9 cellular contexts compared by ENCODE assay signal in the genomic region with DNA sequence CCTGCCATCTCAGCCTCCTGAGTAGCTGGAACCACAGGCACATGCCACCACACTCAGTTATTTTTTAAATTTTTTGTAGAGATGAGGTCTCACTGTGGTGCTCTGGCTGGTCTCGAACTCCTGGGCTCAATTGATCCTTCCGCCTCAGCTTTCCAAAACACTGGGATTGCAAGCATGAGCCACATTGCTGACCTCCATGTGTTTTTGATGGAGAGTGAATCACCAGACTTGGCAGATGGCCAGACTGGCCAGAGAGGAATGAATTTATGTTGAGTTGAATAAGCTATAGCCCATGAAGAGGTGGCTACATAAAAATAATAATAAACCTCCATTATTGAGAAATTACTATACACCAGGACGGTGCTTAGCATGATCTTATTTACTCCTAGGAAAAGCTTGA.
DNase-seq lines count a peak whose midpoint lies in the region; ATAC-seq and TF ChIP-seq lines count a peak whose summit lies in the region.
"Had no signal": no experiment of that assay in that cellular context is flagged by ENCODE, and none has a peak within 500 bp of the region (broad histone marks: within the 10 kb centered on the region; RNA-seq: fewer than 3 reads in every experiment).

No MANE protein-coding gene starts in this region.

- no peaks in the 10 kb centered on the region for H3K27me3 ChIP-seq in MG63
- H3K27me3 ChIP-seq: Peyer's patch had no signal

- H3K4me3 ChIP-seq in MG63, result no peak overlapping the region
- H3K4me3 ChIP-seq: Peyer's patch had no signal

- H3K9me3 Mint-ChIP-seq in chondrocyte (ENCODE audit: low read depth), result peaks cover 2% of the 10 kb centered on the region
- H3K9me3 Mint-ChIP-seq: central memory CD8-positive, alpha-beta T cell had no signal

- H3K36me3 Mint-ChIP-seq in chondrocyte (ENCODE audit: low read depth), result no peaks in the 10 kb centered on the region

- intact Hi-C loops in Right ventricle myocardium inferior (cut with DNase I), result no loop called here

- peak; percentile 87 for DNase-seq in EL
- DNase-seq in MG63, result peak; percentile 70
- DNase-seq in chondrocyte (ENCODE audit: low spot score), result no peak
- peak; percentile 35 for DNase-seq in myocyte (ENCODE audit: low read depth)
- DNase-seq in NAMALWA (ENCODE audit: low spot score), result no peak
- DNase-seq in Right ventricle myocardium inferior (ENCODE audit: missing footprints), result no peak

- no peaks in the 10 kb centered on the region for H3K36me3 ChIP-seq in MG63
- H3K36me3 ChIP-seq: Peyer's patch had no signal

- no peak for ATAC-seq in GM18498 (IDR thresholded peaks at IDR 0.05; ENCODE audit: unreplicated experiment)
- no peak for ATAC-seq in Right ventricle myocardium inferior

- H3K4me1 Mint-ChIP-seq in chondrocyte (ENCODE audit: low read depth), result peaks cover 65% of the 10 kb centered on the region
- H3K4me1 Mint-ChIP-seq: central memory CD8-positive, alpha-beta T cell had no signal

- H3K4me3 Mint-ChIP-seq in chondrocyte (ENCODE audit: unreplicated experiment), result no peak overlapping the region
- H3K4me3 Mint-ChIP-seq: central memory CD8-positive, alpha-beta T cell had no signal

- no peak for TF ChIP-seq CTCF in chondrocyte (IDR thresholded peaks at IDR 0.05)

- no peaks in the 10 kb centered on the region for H3K27me3 Mint-ChIP-seq in chondrocyte (ENCODE audit: low read depth)

- H3K27ac Mint-ChIP-seq in chondrocyte (ENCODE audit: unreplicated experiment), result peak overlapping the region; percentile 83

- H3K9me3 ChIP-seq in MG63, result no peaks in the 10 kb centered on the region
- H3K9me3 ChIP-seq: Peyer's patch had no signal

Comparison
In these comparisons a context has a peak if more than half of its experiments do, and no peak if none do; other contexts are left out.
1. DNase-seq: peak in EL (single experiment), MG63 (single experiment) and myocyte (single experiment); none in chondrocyte (single experiment), NAMALWA (single experiment) and Right ventricle myocardium inferior (single experiment).